In the genomic region with DNA sequence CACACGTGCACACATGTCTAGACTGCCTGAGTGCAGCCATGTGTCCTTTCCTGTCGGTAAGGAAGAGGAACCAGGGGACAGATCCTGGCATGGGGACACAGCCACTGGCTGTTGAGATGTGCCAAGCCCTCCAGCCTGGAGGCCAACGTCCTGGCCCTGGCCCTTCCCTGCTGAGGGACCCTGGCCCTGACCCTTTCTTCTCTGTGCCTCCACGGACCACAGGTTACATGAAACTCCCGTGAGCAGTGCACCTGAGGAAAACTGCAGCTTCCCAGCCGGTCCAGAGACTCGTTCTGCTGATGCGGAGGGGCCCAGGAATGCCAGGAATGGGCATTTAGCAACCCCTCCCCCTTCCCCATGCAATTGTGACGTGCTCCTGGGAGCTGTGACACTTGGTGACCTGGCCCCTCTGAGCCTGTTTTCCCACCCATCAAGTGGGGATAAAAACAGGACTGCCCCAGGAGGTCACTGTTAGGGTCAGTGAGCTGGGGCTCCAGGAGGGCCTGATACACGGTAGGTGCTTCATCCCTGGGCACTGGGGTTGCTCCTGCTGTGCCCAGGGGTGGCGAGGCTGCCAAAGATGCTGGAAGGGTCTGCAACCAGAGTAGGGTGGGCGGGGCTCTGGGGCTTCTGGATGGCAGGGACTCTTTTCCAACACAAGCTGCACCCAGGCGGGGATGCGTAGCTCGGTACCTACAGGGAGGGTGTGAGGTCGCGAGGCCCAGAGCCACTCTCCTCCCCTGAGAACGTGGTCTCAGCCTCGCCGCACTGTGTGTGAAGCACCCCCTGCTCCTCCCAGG, we compare ENCODE assay signal across 22 cellular contexts.
DNase-seq lines count a peak whose midpoint lies in the region; ATAC-seq, FAIRE-seq and TF ChIP-seq lines count a peak whose summit lies in the region.
"Had no signal": no experiment of that assay in that cellular context is flagged by ENCODE, and none has a peak within 500 bp of the region (broad histone marks: within the 10 kb centered on the region; RNA-seq: fewer than 3 reads in every experiment).

No MANE protein-coding gene starts in this region.

- ATAC-seq in Right ventricle myocardium inferior (no peak), left ventricle myocardium superior (no peak), T-helper 17 cell (no peak), HG03039 (IDR thresholded peaks at IDR 0.05; ENCODE audit: unreplicated experiment) (no peak)
- ATAC-seq: naive thymus-derived CD8-positive, alpha-beta T cell had no signal

- peak; percentile 43 for DNase-seq in Right ventricle myocardium inferior (ENCODE audit: missing footprints)
- no peak for DNase-seq in left ventricle myocardium superior
- DNase-seq in T-helper 17 cell = no peak
- peak; percentile 86 for DNase-seq in left kidney (ENCODE audit: low read depth, low spot score)
- DNase-seq in thyroid gland = no peak
- DNase-seq in RCC 7860 (ENCODE audit: low spot score) = no peak
- no peak for DNase-seq in NCI-H446 treated with DMSO at 0.1 percent for 48 hours (lab: John Stamatoyannopoulos, UW)
- DNase-seq: activated CD4-positive, alpha-beta T cell treated with anti-CD3 and anti-CD28 coated beads, Interleukin-2, amount 10 ng/mL, durations not matched to agents 24 days and 14 days; activated naive CD4-positive, alpha-beta T cell; aorta; foreskin fibroblast; HCEC 1CT; hippocampal formation; naive thymus-derived CD8-positive, alpha-beta T cell; NCI-H1930; NCI-H510A; stimulated activated CD4-positive, alpha-beta T cell treated with anti-CD3 and anti-CD28 coated beads, Interleukin-4, amount 100 ng/mL, for 1 hour had no signal

- no peaks in the 10 kb centered on the region for H3K36me3 ChIP-seq in thyroid gland

- H3K27me3 ChIP-seq in thyroid gland = no peaks in the 10 kb centered on the region

- FAIRE-seq in RCC 7860 (lab: Jason Lieb, UNC) = no peak
- FAIRE-seq: GM12891, keratinocyte had no signal

- TF ChIP-seq CTCF in thyroid gland (IDR thresholded peaks at IDR 0.05) = no peak

- H3K4me3 Mint-ChIP-seq in T-helper 17 cell = no peak overlapping the region
- H3K4me3 Mint-ChIP-seq: activated CD4-positive, alpha-beta T cell treated with anti-CD3 and anti-CD28 coated beads, Interleukin-2, amount 10 ng/mL, durations not matched to agents 24 days and 14 days; naive thymus-derived CD8-positive, alpha-beta T cell had no signal

- peak overlapping the region in 2 of 3 donors; percentile 8 to 11 for H3K27ac ChIP-seq in thyroid gland
- H3K27ac ChIP-seq: KMS-11 had no signal

- no peak overlapping the region for H3K4me3 ChIP-seq in thyroid gland (replicated peaks in 1 of 3)
- H3K4me3 ChIP-seq: smooth muscle cell had no signal

- WGBS in thyroid gland, 2 donors = 77 to 79% methylated on average over 16 to 18 of the region's 20 CpGs

- peaks cover 36 to 57% of the 10 kb centered on the region in 2 donors for H3K4me1 ChIP-seq in thyroid gland

- intact Hi-C loops in Right ventricle myocardium inferior (cut with DNase I) = no loop called here
- intact Hi-C loops in left ventricle myocardium superior (cut with micrococcal nuclease) = no loop called here
- intact Hi-C loops in thyroid gland (cut with DNase I) = no loop called here

- H3K27me3 Mint-ChIP-seq in T-helper 17 cell = no peaks in the 10 kb centered on the region
- H3K27me3 Mint-ChIP-seq: activated CD4-positive, alpha-beta T cell treated with anti-CD3 and anti-CD28 coated beads, Interleukin-2, amount 10 ng/mL, durations not matched to agents 24 days and 14 days had no signal

- H3K27ac Mint-ChIP-seq in T-helper 17 cell = peak overlapping the region; percentile 60
- H3K27ac Mint-ChIP-seq: activated CD4-positive, alpha-beta T cell treated with anti-CD3 and anti-CD28 coated beads, Interleukin-2, amount 10 ng/mL, durations not matched to agents 24 days and 14 days had no signal

- H3K9me3 ChIP-seq in T-helper 17 cell (ENCODE audit: control insufficient read depth, low read length, poor library complexity, severe bottlenecking) (no peaks in the 10 kb centered on the region), thyroid gland (no peaks in the 10 kb centered on the region)

- H3K36me3 Mint-ChIP-seq in T-helper 17 cell (ENCODE audit: low read depth) = no peaks in the 10 kb centered on the region
- H3K36me3 Mint-ChIP-seq: naive thymus-derived CD8-positive, alpha-beta T cell had no signal

- no peak for TF ChIP-seq POLR2A in thyroid gland (IDR thresholded peaks at IDR 0.05)

- H3K4me1 Mint-ChIP-seq in T-helper 17 cell = peaks cover 26% of the 10 kb centered on the region

Comparison
In these comparisons a context has a peak if more than half of its experiments do, and no peak if none do; other contexts are left out.
1. DNase-seq: peak in Right ventricle myocardium inferior (single experiment) and left kidney (single experiment); none in left ventricle myocardium superior (single experiment), T-helper 17 cell (0 of 3), thyroid gland (0 of 2), RCC 7860 (single experiment) and NCI-H446 treated with DMSO at 0.1 percent for 48 hours (single experiment).